ENCODE assay signal across 8 cellular contexts in genomic region chr20:63272105-63273078, GRCh38. TPM values are rescaled to one million over a fixed set of nuclear protein-coding genes. Genes with fewer than 3 reads are reported as not detected.
DNase-seq lines count a peak whose midpoint lies in the region; ATAC-seq and TF ChIP-seq lines count a peak whose summit lies in the region.

Gene ARFGAP1 (plus strand): TSS chr20:63272813. CDS start chr20:63275581, 2,768 bp downstream.

- peak within 1 kb of the TSS; percentile 97 for H3K4me2 ChIP-seq in mammary epithelial cell (ENCODE audit: insufficient read depth, low read depth, low read length)
- peak within 1 kb of the TSS; percentile 99 for H3K4me2 ChIP-seq in smooth muscle cell

- H3K4me3 ChIP-seq in WERI-Rb-1 (ENCODE audit: low read depth, low read length) (peak within 1 kb of the TSS; percentile 79), mammary epithelial cell (replicated peaks in 1 of 3; ENCODE audit: insufficient read depth in 1 of 3, low read depth in 2 of 3, low read length in 3 of 3) (peak within 1 kb of the TSS; percentile 91 to 97 (median 93)), smooth muscle cell (peak within 1 kb of the TSS; percentile 97)

- H4K20me1 ChIP-seq in mammary epithelial cell (ENCODE audit: insufficient read depth, low read length) (no peaks in the 10 kb centered on the region), smooth muscle cell (ENCODE audit: low read depth) (peaks cover 43% of the 10 kb centered on the region)

- H3K27ac ChIP-seq in WERI-Rb-1 (peak within 1 kb of the TSS; percentile 72), mammary epithelial cell (ENCODE audit: insufficient read depth, low read depth, low read length) (peak within 1 kb of the TSS; percentile 74), smooth muscle cell (ENCODE audit: low read depth) (peak within 1 kb of the TSS; percentile 95)

- H3K9ac ChIP-seq in mammary epithelial cell (ENCODE audit: insufficient read depth, low read length) = peak within 1 kb of the TSS; percentile 93
- H3K9ac ChIP-seq in smooth muscle cell (ENCODE audit: low read depth) = peak within 1 kb of the TSS; percentile 99

- H3K4me1 ChIP-seq in mammary epithelial cell (ENCODE audit: insufficient read depth, low read length) (peaks cover 28% of the 10 kb centered on the region), smooth muscle cell (ENCODE audit: low read depth) (peaks cover 23% of the 10 kb centered on the region)

- H3K79me2 ChIP-seq in mammary epithelial cell (ENCODE audit: insufficient read depth, low read length) (peaks cover 53% of the 10 kb centered on the region), smooth muscle cell (ENCODE audit: low read depth) (peaks cover 60% of the 10 kb centered on the region)

- DNase-seq in 8988T = peak; percentile 99
- peak; percentile 87 for DNase-seq in NCI-H2171 treated with DMSO at 0.1 percent for 48 hours (lab: John Stamatoyannopoulos, UW)
- peak; percentile 89 for DNase-seq in WERI-Rb-1
- DNase-seq in mammary epithelial cell = peak; percentile 73
- DNase-seq in iPS-NIHi7 (ENCODE audit: extremely low spot score) = peak; percentile 98
- peak; percentile 52 for DNase-seq in smooth muscle cell (lab: John Stamatoyannopoulos, UW; ENCODE audit: unreplicated experiment)

- no peak for TF ChIP-seq CTCF in WERI-Rb-1 (IDR thresholded peaks at IDR 0.05; ENCODE audit: low read depth, low read length)
- no peak for TF ChIP-seq CTCF in mammary epithelial cell (conservative IDR thresholded peaks at IDR 0.05 in 1 of 2, IDR thresholded peaks at IDR 0.05 in 1 of 2; ENCODE audit: extremely low read depth in 1 of 2, insufficient read depth in 1 of 2, low read depth in 1 of 2, low read length in 2 of 2)
- TF ChIP-seq CTCF in smooth muscle cell (IDR thresholded peaks at IDR 0.05; ENCODE audit: borderline replicate concordance, insufficient read depth, poor library complexity, severe bottlenecking) = no peak

- H3K9me3 ChIP-seq in WERI-Rb-1 (ENCODE audit: severe bottlenecking) (no peaks in the 10 kb centered on the region), mammary epithelial cell (replicated peaks; ENCODE audit: insufficient read depth, low read length) (no peaks in the 10 kb centered on the region), smooth muscle cell (replicated peaks; ENCODE audit: low read depth) (no peaks in the 10 kb centered on the region)

- no TSS peak for BruUV-seq in mammary epithelial cell (replicated peaks; lab: Mats Ljungman, UMichigan)

- H3K27me3 ChIP-seq in WERI-Rb-1 (ENCODE audit: insufficient read depth, low read depth, severe bottlenecking) (no peaks in the 10 kb centered on the region), mammary epithelial cell (ENCODE audit: insufficient read depth, low read length) (no peaks in the 10 kb centered on the region), smooth muscle cell (ENCODE audit: low read depth) (no peaks in the 10 kb centered on the region)

- peaks cover 8% of the 10 kb centered on the region for H3F3A ChIP-seq in smooth muscle cell (ENCODE audit: low read depth)

- CTCF ChIA-PET in mammary epithelial cell (lab: Charles Lee; ENCODE audit: low non-redundant PET) = no interaction called here

- H2AFZ ChIP-seq in mammary epithelial cell (ENCODE audit: low read depth, low read length) (peak within 1 kb of the TSS; percentile 84), smooth muscle cell (ENCODE audit: low read depth) (no peak within 1 kb of the TSS)

- WGBS in mammary epithelial cell (ENCODE audit: low coverage, missing lambda C conversion rate) = 0% methylated on average over 9 of the region's 98 CpGs
- 4% methylated on average over 31 of the region's 98 CpGs for WGBS in smooth muscle cell (ENCODE audit: low lambda C conversion rate)

- H3K36me3 ChIP-seq in WERI-Rb-1 (peaks cover 17% of the 10 kb centered on the region), mammary epithelial cell (ENCODE audit: insufficient read depth, low read length) (no peaks in the 10 kb centered on the region), smooth muscle cell (ENCODE audit: low read depth) (no peaks in the 10 kb centered on the region)

- ATAC-seq in GM18858 (IDR thresholded peaks at IDR 0.05; ENCODE audit: unreplicated experiment) (peak; percentile 66), HG03103 (IDR thresholded peaks at IDR 0.05; ENCODE audit: low read depth, unreplicated experiment) (peak; percentile 82)

- intact Hi-C loops in mammary epithelial cell (cut with micrococcal nuclease) = loop anchor here (1.0 to 2.0 kb wide), 2 partner anchors 16 to 42 kb away; no protein-coding TSS in a partner anchor

- dilution Hi-C loops in mammary epithelial cell (cut with HindIII; ENCODE audit: low sequenced_read_pairs) = loop anchor here (10.0 kb wide), 1 partner anchor 122 kb away; no protein-coding TSS in a partner anchor

- in situ Hi-C loops in mammary epithelial cell (cut with MboI; ENCODE audit: low sequenced_read_pairs in 2 of 2) = no loop called here

RNA-seq across cellular contexts. Expression of gene ARFGAP1, which starts in this region (rescaled TPM):
- total RNA-seq in mammary epithelial cell = 10 to 100 TPM; 48.5 to 89.8 TPM
- polyA plus RNA-seq in mammary epithelial cell = 34.5 TPM
- polyA minus RNA-seq in mammary epithelial cell = 40.5 TPM
- total RNA-seq in smooth muscle cell = 100 and 101 TPM in 2 replicates
- polyA plus RNA-seq in smooth muscle cell = 169 and 188 TPM in 2 replicates

Comparison
In these comparisons a context has a peak if more than half of its experiments do, and no peak if none do; other contexts are left out.
1. Peak in every context shown above with its lines: DNase-seq, ATAC-seq, H3K4me3 ChIP-seq and H3K27ac ChIP-seq.